Comparison of ENCODE assay signal across 8 cellular contexts in the genomic region with DNA sequence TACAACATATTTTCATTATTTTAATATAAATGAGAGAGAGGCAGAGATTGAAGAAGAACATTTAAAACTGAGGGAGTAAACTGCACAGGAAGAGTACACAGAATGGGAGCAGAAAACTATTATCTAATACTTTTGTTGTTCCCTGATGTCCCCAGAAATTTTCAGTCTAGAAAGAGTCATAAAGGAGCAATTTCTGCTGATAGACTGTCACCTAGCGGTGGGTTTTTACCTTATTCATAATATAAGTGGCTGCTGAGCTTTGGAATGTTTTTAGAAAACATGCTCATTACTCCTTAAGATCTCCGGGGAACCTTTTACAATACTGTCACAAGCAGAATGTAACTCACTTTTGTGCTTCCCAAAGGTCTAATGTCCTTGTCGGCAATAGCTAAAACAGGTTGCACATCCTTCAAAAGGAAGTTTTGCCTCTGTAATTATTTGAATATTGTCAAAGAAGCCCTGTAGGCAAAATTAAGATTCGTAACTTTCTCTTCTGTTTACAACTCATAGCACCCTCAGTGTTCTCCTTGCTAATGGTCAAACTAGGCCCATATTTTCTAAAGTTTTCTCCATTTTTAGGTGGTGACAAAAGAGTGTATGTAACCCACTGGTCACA. TPM values are rescaled to one million over a fixed set of nuclear protein-coding genes. Genes with fewer than 3 reads are reported as not detected.
DNase-seq lines count a peak whose midpoint lies in the region; ATAC-seq and TF ChIP-seq lines count a peak whose summit lies in the region.

No MANE protein-coding gene starts in this region.

- H3K9me3 ChIP-seq in CD4-positive, CD25-positive, alpha-beta regulatory T cell (ENCODE audit: control insufficient read depth in 2 of 2, low read length in 2 of 2), result no peaks in the 10 kb centered on the region
- no peaks in the 10 kb centered on the region for H3K9me3 ChIP-seq in mammary epithelial cell (replicated peaks; ENCODE audit: insufficient read depth, low read length)

- H3K36me3 ChIP-seq in CD4-positive, CD25-positive, alpha-beta regulatory T cell (ENCODE audit: control insufficient read depth, insufficient read depth, low read length), result no peaks in the 10 kb centered on the region
- H3K36me3 ChIP-seq in mammary epithelial cell (ENCODE audit: insufficient read depth, low read length), result no peaks in the 10 kb centered on the region

- H3K27me3 Mint-ChIP-seq in CD4-positive, CD25-positive, alpha-beta regulatory T cell, result peaks cover 9% of the 10 kb centered on the region
- no peaks in the 10 kb centered on the region for H3K27me3 Mint-ChIP-seq in memory B cell
- H3K27me3 Mint-ChIP-seq in stimulated activated memory B cell treated with anti-CD40 and anti-IgM and Interleukin-4, amounts not matched to agents 10 μg/mL and 1 μg/mL and 100 μg/mL, for 72 hours, result no peaks in the 10 kb centered on the region

- H3K9me3 Mint-ChIP-seq in CD4-positive, CD25-positive, alpha-beta regulatory T cell, result no peaks in the 10 kb centered on the region
- no peaks in the 10 kb centered on the region for H3K9me3 Mint-ChIP-seq in memory B cell
- H3K9me3 Mint-ChIP-seq in stimulated activated memory B cell treated with anti-CD40 and anti-IgM and Interleukin-4, amounts not matched to agents 10 μg/mL and 1 μg/mL and 100 μg/mL, for 72 hours, result no peaks in the 10 kb centered on the region

- H3K27ac Mint-ChIP-seq in CD4-positive, CD25-positive, alpha-beta regulatory T cell, result no peak overlapping the region
- H3K27ac Mint-ChIP-seq in memory B cell, result no peak overlapping the region
- H3K27ac Mint-ChIP-seq in stimulated activated memory B cell treated with anti-CD40 and anti-IgM and Interleukin-4, amounts not matched to agents 10 μg/mL and 1 μg/mL and 100 μg/mL, for 72 hours, result no peak overlapping the region

- H3K9ac ChIP-seq in mammary epithelial cell (ENCODE audit: insufficient read depth, low read length), result no peak overlapping the region

- in situ Hi-C loops in mammary epithelial cell (cut with MboI; ENCODE audit: low sequenced_read_pairs in 2 of 2), result loop anchor here (5.0 to 25.0 kb wide), 5 partner anchors 182 to 700 kb away; a partner anchor contains a TSS

- no peak for ATAC-seq in CD4-positive, CD25-positive, alpha-beta regulatory T cell (ENCODE audit: low read depth in 2 of 2)
- ATAC-seq in memory B cell (ENCODE audit: low read depth), result peak; percentile 12
- ATAC-seq in GM19023 (IDR thresholded peaks at IDR 0.05; ENCODE audit: unreplicated experiment), result no peak
- ATAC-seq in stimulated activated memory B cell treated with anti-CD40 and anti-IgM and Interleukin-4, amounts not matched to agents 10 μg/mL and 1 μg/mL and 100 μg/mL, for 72 hours, result no peak
- ATAC-seq in GM18519 (IDR thresholded peaks at IDR 0.05; ENCODE audit: low FRiP score, unreplicated experiment), result no peak

- peak; percentile 69 for TF ChIP-seq CTCF in GM20000 (IDR thresholded peaks at IDR 0.05; ENCODE audit: extremely low read depth, missing control alignments)
- TF ChIP-seq CTCF in mammary epithelial cell (conservative IDR thresholded peaks at IDR 0.05 in 1 of 2, IDR thresholded peaks at IDR 0.05 in 1 of 2; ENCODE audit: extremely low read depth in 1 of 2, insufficient read depth in 1 of 2, low read depth in 1 of 2, low read length in 2 of 2), result peak; percentile 82 to 85

- H2AFZ ChIP-seq in mammary epithelial cell (ENCODE audit: low read depth, low read length), result peak overlapping the region; percentile 17

- no peak overlapping the region for H3K4me3 Mint-ChIP-seq in CD4-positive, CD25-positive, alpha-beta regulatory T cell
- H3K4me3 Mint-ChIP-seq in memory B cell, result no peak overlapping the region
- H3K4me3 Mint-ChIP-seq in stimulated activated memory B cell treated with anti-CD40 and anti-IgM and Interleukin-4, amounts not matched to agents 10 μg/mL and 1 μg/mL and 100 μg/mL, for 72 hours, result no peak overlapping the region

- H3K4me2 ChIP-seq in mammary epithelial cell (ENCODE audit: insufficient read depth, low read depth, low read length), result no peak overlapping the region

- peak in 2 of 3 donors; percentile 47 to 59 for DNase-seq in CD4-positive, CD25-positive, alpha-beta regulatory T cell
- DNase-seq in GM20000 (ENCODE audit: low spot score), result peak; percentile 48
- DNase-seq in NCI-H526 treated with DMSO at 0.1 percent for 48 hours (lab: John Stamatoyannopoulos, UW), result peak; percentile 79
- DNase-seq in mammary epithelial cell, result peak; percentile 20
- peak in 1 of 2 donors; percentile 39 for DNase-seq in memory B cell (ENCODE audit: low spot score in 2 of 2)

- H3K4me3 ChIP-seq in CD4-positive, CD25-positive, alpha-beta regulatory T cell (ENCODE audit: low read depth, low read length), result no peak overlapping the region
- no peak overlapping the region for H3K4me3 ChIP-seq in mammary epithelial cell (replicated peaks in 1 of 3; ENCODE audit: insufficient read depth in 1 of 3, low read depth in 2 of 3, low read length in 3 of 3)

- peaks cover 11% of the 10 kb centered on the region for H3K4me1 ChIP-seq in CD4-positive, CD25-positive, alpha-beta regulatory T cell (ENCODE audit: control insufficient read depth, insufficient read depth, low read length, poor library complexity, severe bottlenecking)
- peaks cover 8% of the 10 kb centered on the region for H3K4me1 ChIP-seq in mammary epithelial cell (ENCODE audit: insufficient read depth, low read length)

- H3K36me3 Mint-ChIP-seq in CD4-positive, CD25-positive, alpha-beta regulatory T cell, result no peaks in the 10 kb centered on the region
- H3K36me3 Mint-ChIP-seq in memory B cell, result no peaks in the 10 kb centered on the region
- H3K36me3 Mint-ChIP-seq in stimulated activated memory B cell treated with anti-CD40 and anti-IgM and Interleukin-4, amounts not matched to agents 10 μg/mL and 1 μg/mL and 100 μg/mL, for 72 hours, result no peaks in the 10 kb centered on the region

- no peaks in the 10 kb centered on the region for H4K20me1 ChIP-seq in mammary epithelial cell (ENCODE audit: insufficient read depth, low read length)

- dilution Hi-C loops in mammary epithelial cell (cut with HindIII; ENCODE audit: low sequenced_read_pairs), result loop anchor here (5.0 to 10.0 kb wide), 2 partner anchors 187 to 700 kb away; no protein-coding TSS in a partner anchor

- H3K27me3 ChIP-seq in CD4-positive, CD25-positive, alpha-beta regulatory T cell (ENCODE audit: control insufficient read depth, insufficient read depth, low read length), result no peaks in the 10 kb centered on the region
- H3K27me3 ChIP-seq in mammary epithelial cell (ENCODE audit: insufficient read depth, low read length), result no peaks in the 10 kb centered on the region

- WGBS in mammary epithelial cell (ENCODE audit: low coverage, missing lambda C conversion rate), result 9% methylated on average over 4 of the region's 4 CpGs

- H3K4me1 Mint-ChIP-seq in CD4-positive, CD25-positive, alpha-beta regulatory T cell, result peaks cover 0 to 15% (median 8%) of the 10 kb centered on the region in 4 donors
- peaks cover 11% of the 10 kb centered on the region for H3K4me1 Mint-ChIP-seq in memory B cell
- peaks cover 10% of the 10 kb centered on the region for H3K4me1 Mint-ChIP-seq in stimulated activated memory B cell treated with anti-CD40 and anti-IgM and Interleukin-4, amounts not matched to agents 10 μg/mL and 1 μg/mL and 100 μg/mL, for 72 hours

- CTCF ChIA-PET in mammary epithelial cell (lab: Charles Lee; ENCODE audit: low non-redundant PET), result interaction anchor here (0.6 to 1.2 kb wide), 6 partner anchors 40 to 703 kb away, joined by 3 to 18 read pairs (median 4); no protein-coding TSS in a partner anchor

- intact Hi-C loops in mammary epithelial cell (cut with micrococcal nuclease), result loop anchor here (1.0 to 5.0 kb wide), 2 partner anchors 387 to 699 kb away; no protein-coding TSS in a partner anchor

- no peaks in the 10 kb centered on the region for H3K79me2 ChIP-seq in mammary epithelial cell (ENCODE audit: insufficient read depth, low read length)

- no TSS peak for BruUV-seq in mammary epithelial cell (replicated peaks; lab: Mats Ljungman, UMichigan)

- no peak overlapping the region for H3K27ac ChIP-seq in CD4-positive, CD25-positive, alpha-beta regulatory T cell (ENCODE audit: insufficient read depth, low read length, poor library complexity, severe bottlenecking)
- H3K27ac ChIP-seq in mammary epithelial cell (ENCODE audit: insufficient read depth, low read depth, low read length), result no peak overlapping the region

RNA-seq across cellular contexts. Expression of a gene that starts 4.9 kb away (rescaled TPM):
- total RNA-seq in CD4-positive, CD25-positive, alpha-beta regulatory T cell, result 4.8 TPM
- polyA plus RNA-seq in CD4-positive, CD25-positive, alpha-beta regulatory T cell, result 10 to 100 TPM in 1 of 4 donors, 1 to 10 TPM in 3; 5.4 to 12.2 (median 7.2) TPM
- 1 to 10 TPM; 3.3 to 4.3 TPM for total RNA-seq in mammary epithelial cell
- 2.0 TPM for polyA plus RNA-seq in mammary epithelial cell
- polyA minus RNA-seq in mammary epithelial cell, result not detected

RNA-seq across cellular contexts. Expression of a gene that starts 54.5 kb away (rescaled TPM):
- total RNA-seq in CD4-positive, CD25-positive, alpha-beta regulatory T cell, result 292 TPM
- 100 to 1,000 TPM in 1 of 4 donors, 10 to 100 TPM in 3; 76.0 to 124 (median 83.4) TPM for polyA plus RNA-seq in CD4-positive, CD25-positive, alpha-beta regulatory T cell
- 100 to 1,000 TPM in 1 of 2 donors, 10 to 100 TPM in 1; 96.2 to 137 TPM for total RNA-seq in mammary epithelial cell
- polyA plus RNA-seq in mammary epithelial cell, result 136 TPM
- 204 TPM for polyA minus RNA-seq in mammary epithelial cell
